Comparison of ENCODE assay signal across 12 cellular contexts in the genomic region with DNA sequence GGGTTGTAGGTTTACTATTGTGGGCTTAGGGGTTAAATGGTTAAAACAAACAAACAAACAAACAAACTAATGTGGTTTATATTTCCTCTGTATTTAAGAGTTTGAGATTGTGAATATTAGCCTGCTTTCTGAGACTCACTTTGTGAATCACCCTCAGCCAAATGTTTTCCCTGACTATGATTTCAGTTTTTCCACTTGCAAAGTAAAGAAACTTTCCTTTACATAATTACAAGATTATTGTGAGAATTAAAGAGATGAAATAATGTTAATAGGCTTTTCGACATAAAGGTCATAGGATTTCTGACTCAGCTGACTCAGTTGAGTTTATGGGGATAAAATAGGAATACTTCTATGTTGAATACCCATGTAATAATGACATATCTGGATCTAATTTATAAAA. TPM values are rescaled to one million over a fixed set of nuclear protein-coding genes. Genes with fewer than 3 reads are reported as not detected.
DNase-seq lines count a peak whose midpoint lies in the region; ATAC-seq and TF ChIP-seq lines count a peak whose summit lies in the region.
"Had no signal": no experiment of that assay in that cellular context is flagged by ENCODE, and none has a peak within 500 bp of the region (broad histone marks: within the 10 kb centered on the region; RNA-seq: fewer than 3 reads in every experiment).

No MANE protein-coding gene starts in this region.

- 21 to 23% methylated on average over 1 of the region's 1 CpG for WGBS in GM23248 (ENCODE audit: low coverage in 1 of 2, low lambda C conversion rate in 2 of 2, missing lambda C conversion rate in 2 of 2), 2 experiments
- WGBS in hepatocyte (ENCODE audit: low lambda C conversion rate, missing lambda C conversion rate), result 26% methylated on average over 1 of the region's 1 CpG
- 72 to 75% methylated on average over 1 of the region's 1 CpG for WGBS in sigmoid colon, 2 donors

- no peaks in the 10 kb centered on the region for H3K9me3 ChIP-seq in GM23248 (ENCODE audit: low read depth)
- no peaks in the 10 kb centered on the region for H3K9me3 ChIP-seq in adipocyte (ENCODE audit: control insufficient read depth, low read length)
- no peaks in the 10 kb centered on the region for H3K9me3 ChIP-seq in hepatocyte (ENCODE audit: low read depth)
- H3K9me3 ChIP-seq in sigmoid colon, result no peaks in the 10 kb centered on the region
- H3K9me3 ChIP-seq: neutrophil had no signal

- in situ Hi-C loops in GM23248 (cut with MboI), result no loop called here

- no peaks in the 10 kb centered on the region for H3K79me2 ChIP-seq in GM23248 (ENCODE audit: insufficient read depth)
- peaks cover 54% of the 10 kb centered on the region for H3K79me2 ChIP-seq in hepatocyte

- TF ChIP-seq EP300 in sigmoid colon (IDR thresholded peaks at IDR 0.05), result no peak

- H3K9ac ChIP-seq in GM23248 (no peak overlapping the region), adipocyte (ENCODE audit: low read length) (peak overlapping the region; percentile 88)

- no peak overlapping the region for H3K4me3 ChIP-seq in GM23248
- H3K4me3 ChIP-seq in adipocyte (ENCODE audit: low read length), result peak overlapping the region; percentile 94
- H3K4me3 ChIP-seq in hepatocyte, result peak overlapping the region; percentile 83
- H3K4me3 ChIP-seq in sigmoid colon, result peak overlapping the region in 3 of 4 donors; percentile 77 to 90 (median 85)

- intact Hi-C loops in sigmoid colon (cut with DNase I), result loop anchor here (5.0 kb wide), 1 partner anchor 73 kb away; no protein-coding TSS in a partner anchor

- H3K36me3 Mint-ChIP-seq in T-helper 2 cell treated with Interferon-gamma antibody and Interleukin-4, amounts not matched to agents 5 μg/mL and 100 μg/mL, for 36 hours (ENCODE audit: low read depth), result no peaks in the 10 kb centered on the region

- H3K27me3 Mint-ChIP-seq in T-helper 2 cell treated with Interferon-gamma antibody and Interleukin-4, amounts not matched to agents 5 μg/mL and 100 μg/mL, for 36 hours (ENCODE audit: low read depth), result peaks cover 45% of the 10 kb centered on the region

- H3K4me1 Mint-ChIP-seq in T-helper 2 cell treated with Interferon-gamma antibody and Interleukin-4, amounts not matched to agents 5 μg/mL and 100 μg/mL, for 36 hours (ENCODE audit: low read depth), result peaks cover 5% of the 10 kb centered on the region

- H3K9me2 ChIP-seq in GM23248 (ENCODE audit: insufficient read depth) (no peaks in the 10 kb centered on the region; the same call in 1 of the 2 replicates), hepatocyte (replicated peaks; ENCODE audit: insufficient read depth) (no peaks in the 10 kb centered on the region)

- DNase-seq in GM23248 (peak; percentile 49), adipocyte (ENCODE audit: low read depth) (peak; percentile 51), hepatocyte (ENCODE audit: low spot score) (no peak), sigmoid colon (no peak), hepatic stellate cell (ENCODE audit: low spot score) (no peak)
- DNase-seq in activated CD4-positive, alpha-beta T cell treated with anti-CD3 and anti-CD28 coated beads, Interleukin-2, amount 50 U/mL, for 1 hour, result no peak
- no peak for DNase-seq in T-helper 2 cell treated with Interferon-gamma antibody and Interleukin-4, amounts not matched to agents 5 μg/mL and 100 μg/mL, for 36 hours (ENCODE audit: low spot score)
- DNase-seq: effector CD4-positive, alpha-beta T cell; NCI-H1105 had no signal

- H3K27ac ChIP-seq in GM23248 (no peak overlapping the region), hepatocyte (peak overlapping the region; percentile 99), sigmoid colon (peak overlapping the region; percentile 92 to 98 (median 95))
- H3K27ac ChIP-seq: neutrophil had no signal

- TF ChIP-seq CTCF in hepatocyte (IDR thresholded peaks at IDR 0.05; ENCODE audit: poor library complexity) (no peak), sigmoid colon (IDR thresholded peaks at IDR 0.05) (no peak)

- H3K27ac Mint-ChIP-seq in T-helper 2 cell treated with Interferon-gamma antibody and Interleukin-4, amounts not matched to agents 5 μg/mL and 100 μg/mL, for 36 hours, result no peak overlapping the region

- no peak overlapping the region for H2AFZ ChIP-seq in GM23248
- H2AFZ ChIP-seq in hepatocyte, result no peak overlapping the region

- H3F3A ChIP-seq in GM23248 (ENCODE audit: insufficient read depth), result peaks cover 19% of the 10 kb centered on the region

- H3K27me3 ChIP-seq in GM23248 (replicated peaks; ENCODE audit: insufficient read depth), result no peaks in the 10 kb centered on the region
- H3K27me3 ChIP-seq in adipocyte (replicated peaks; ENCODE audit: control insufficient read depth, insufficient read depth, low read length), result no peaks in the 10 kb centered on the region
- H3K27me3 ChIP-seq in hepatocyte, result no peaks in the 10 kb centered on the region
- no peaks in the 10 kb centered on the region for H3K27me3 ChIP-seq in sigmoid colon

- no peaks in the 10 kb centered on the region for H3K9me3 Mint-ChIP-seq in T-helper 2 cell treated with Interferon-gamma antibody and Interleukin-4, amounts not matched to agents 5 μg/mL and 100 μg/mL, for 36 hours

- no peak for ATAC-seq in GM21717 (IDR thresholded peaks at IDR 0.05; ENCODE audit: unreplicated experiment)

- H3K4me1 ChIP-seq in GM23248 (ENCODE audit: insufficient read depth) (peaks cover 21% of the 10 kb centered on the region), adipocyte (ENCODE audit: control insufficient read depth, insufficient read depth, low read length) (peaks cover 23% of the 10 kb centered on the region), hepatocyte (ENCODE audit: insufficient read depth) (peaks cover 5% of the 10 kb centered on the region), sigmoid colon (peaks cover 0 to 33% (median 26%) of the 10 kb centered on the region in 4 donors)

- H4K20me1 ChIP-seq in GM23248 (ENCODE audit: insufficient read depth), result no peaks in the 10 kb centered on the region
- H4K20me1 ChIP-seq in hepatocyte (ENCODE audit: insufficient read depth, poor library complexity, severe bottlenecking), result no peaks in the 10 kb centered on the region

- H3K4me2 ChIP-seq in GM23248 (ENCODE audit: unreplicated experiment) (no peak overlapping the region), hepatocyte (peak overlapping the region; percentile 83)

- no peaks in the 10 kb centered on the region for H3K36me3 ChIP-seq in GM23248 (ENCODE audit: low read depth)
- H3K36me3 ChIP-seq in adipocyte (ENCODE audit: control insufficient read depth, insufficient read depth, low read length, severe bottlenecking), result no peaks in the 10 kb centered on the region
- H3K36me3 ChIP-seq in hepatocyte (replicated peaks; ENCODE audit: insufficient read depth, low read depth), result no peaks in the 10 kb centered on the region
- H3K36me3 ChIP-seq in sigmoid colon, result no peaks in the 10 kb centered on the region
- H3K36me3 ChIP-seq: neutrophil had no signal

- no peak overlapping the region for H3K4me3 Mint-ChIP-seq in T-helper 2 cell treated with Interferon-gamma antibody and Interleukin-4, amounts not matched to agents 5 μg/mL and 100 μg/mL, for 36 hours

- no peak for TF ChIP-seq POLR2A in sigmoid colon (IDR thresholded peaks at IDR 0.05)

RNA-seq across cellular contexts. Expression of gene GULP1, which starts 2.9 kb away (rescaled TPM):
- 11.1 and 11.9 TPM in 2 replicates for total RNA-seq in GM23248 (2014; rRNA removed; shearing (Covaris generic))
- polyA plus RNA-seq in GM23248 (2016; fragmentation: Nextera tagmentation; extraction: Ambion mirVana), result 6.1 and 6.8 TPM in 2 replicates
- 135 TPM in 2 replicates for total RNA-seq in hepatocyte
- polyA plus RNA-seq in hepatocyte, result 55.6 and 57.5 TPM in 2 replicates
- 10 to 100 TPM; 50.9 to 56.1 (median 53.5) TPM for total RNA-seq in sigmoid colon
- 10 to 100 TPM in 2 of 3 donors, 1 to 10 TPM in 1; 3.5 to 12.9 (median 10.8) TPM for polyA plus RNA-seq in sigmoid colon
- total RNA-seq: activated CD8-positive, alpha-beta memory T cell treated with anti-CD3 and anti-CD28 coated beads for 36 hours had no signal

Comparison
In these comparisons a context has a peak if more than half of its experiments do, and no peak if none do; other contexts are left out.
1. DNase-seq: peak in GM23248 (single experiment) and adipocyte (single experiment); none in hepatocyte (single experiment), sigmoid colon (single experiment), activated CD4-positive, alpha-beta T cell treated with anti-CD3 and anti-CD28 coated beads, Interleukin-2, amount 50 U/mL, for 1 hour (single experiment), T-helper 2 cell treated with Interferon-gamma antibody and Interleukin-4, amounts not matched to agents 5 μg/mL and 100 μg/mL, for 36 hours (single experiment) and hepatic stellate cell (single experiment).